1 cellular context compared by ENCODE assay signal in genomic region chr11:13207665-13208594, GRCh38.
TF ChIP-seq lines count a peak whose summit lies in the region.

No MANE protein-coding gene starts in this region.

TF ChIP-seq in IMR-90, 13 proteins besides CTCF, POLR2A, EP300 and RAD21:
- TF ChIP-seq MAZ (IDR thresholded peaks at IDR 0.05; ENCODE audit: borderline replicate concordance, low read depth, low read length) = no peak
- no peak for TF ChIP-seq SMC3 (IDR thresholded peaks at IDR 0.05; ENCODE audit: low read depth, low read length)
- TF ChIP-seq MAFK (IDR thresholded peaks at IDR 0.05; ENCODE audit: low read depth, low read length) = peak; percentile 33; the same call in 1 of the 2 replicates
- peak; percentile 90 for TF ChIP-seq FOS (IDR thresholded peaks at IDR 0.05; ENCODE audit: low read depth, low read length)
- no peak for TF ChIP-seq CHD1 (IDR thresholded peaks at IDR 0.05; ENCODE audit: low read depth, low read length)
- no peak for TF ChIP-seq USF2 (IDR thresholded peaks at IDR 0.05; ENCODE audit: low read depth, low read length)
- TF ChIP-seq RCOR1 (IDR thresholded peaks at IDR 0.05; ENCODE audit: insufficient replicate concordance, low read length) = no peak
- no peak for TF ChIP-seq ELK1 (IDR thresholded peaks at IDR 0.05; ENCODE audit: borderline replicate concordance, low read depth, low read length)
- TF ChIP-seq BHLHE40 (IDR thresholded peaks at IDR 0.05; ENCODE audit: low read depth, low read length) = peak; percentile 46; the same call in 1 of the 2 replicates
- no peak for TF ChIP-seq MXI1 (IDR thresholded peaks at IDR 0.05; ENCODE audit: borderline replicate concordance, low read depth, low read length)
- no peak for TF ChIP-seq RFX5 (IDR thresholded peaks at IDR 0.05; ENCODE audit: low read depth, low read length)
- TF ChIP-seq CEBPB (IDR thresholded peaks at IDR 0.05; ENCODE audit: low read depth, low read length) = peak; percentile 98
- TF ChIP-seq NFE2L2 (IDR thresholded peaks at IDR 0.05; ENCODE audit: low read depth, low read length) = no peak
